ENCODE assay signal across 8 cellular contexts in genomic region chr6:3119040-3119723, GRCh38. TPM values are rescaled to one million over a fixed set of nuclear protein-coding genes. Genes with fewer than 3 reads are reported as not detected.
A peak's percentile ranks its signal among the peaks of the same experiment; 100 is the strongest.
DNase-seq lines count a peak whose midpoint lies in the region; ATAC-seq, FAIRE-seq and TF ChIP-seq lines count a peak whose summit lies in the region.

No MANE protein-coding gene starts in this region.

- ATAC-seq in GM18517 (IDR thresholded peaks at IDR 0.05; ENCODE audit: unreplicated experiment), result peak; percentile 35
- peak; percentile 21 for ATAC-seq in HG03045 (IDR thresholded peaks at IDR 0.05; ENCODE audit: unreplicated experiment)
- peak; percentile 21 to 38 for ATAC-seq in naive thymus-derived CD8-positive, alpha-beta T cell

- peak overlapping the region; percentile 82 to 96 (median 91) for H3K4me3 Mint-ChIP-seq in naive thymus-derived CD8-positive, alpha-beta T cell

- POLR2A ChIA-PET in RWPE1 (lab: Yijun Ruan, JAX; ENCODE audit: low non-redundant PET), result interaction anchor here (1.0 kb wide), 1 partner anchor 90 kb away, joined by 3 read pairs; no protein-coding TSS in a partner anchor
- POLR2A ChIA-PET in naive thymus-derived CD8-positive, alpha-beta T cell (lab: Charles Lee), result interaction anchor here (1.0 to 1.8 kb wide), 8 partner anchors 41 to 354 kb away, joined by 3 to 9 read pairs (median 4); partner anchors contain the start of genes RIPK1 and WRNIP1

- in situ Hi-C loops in ACHN (cut with HindIII; ENCODE audit: low pct_ligation_motif_present, low pct_unique_long_range_greater_than_20kb, low sequenced_read_pairs), result no loop called here

- TF ChIP-seq POLR2A in GM12892 (IDR thresholded peaks at IDR 0.05; ENCODE audit: low read depth, low read length), result no peak

- peak overlapping the region; percentile 71 for H3K4me3 ChIP-seq in epithelial cell of proximal tubule (ENCODE audit: low read depth, low read length)

- TF ChIP-seq CTCF in RWPE1 (conservative IDR thresholded peaks at IDR 0.05; ENCODE audit: low read depth) (no peak), epithelial cell of proximal tubule (conservative IDR thresholded peaks at IDR 0.05; ENCODE audit: low read depth, low read length) (no peak)

- peaks cover 10 to 17% (median 16%) of the 10 kb centered on the region in 4 donors for H3K4me1 Mint-ChIP-seq in naive thymus-derived CD8-positive, alpha-beta T cell

- H3K9me3 Mint-ChIP-seq in naive thymus-derived CD8-positive, alpha-beta T cell, result no peaks in the 10 kb centered on the region

- peak; percentile 11 for DNase-seq in ACHN
- peak; percentile 42 for DNase-seq in RWPE1 (ENCODE audit: low spot score)
- no peak for DNase-seq in epithelial cell of proximal tubule (ENCODE audit: low read depth)
- DNase-seq in naive thymus-derived CD8-positive, alpha-beta T cell, result no peak
- DNase-seq in stimulated activated CD4-positive, alpha-beta T cell treated with anti-CD3 and anti-CD28 coated beads, Interleukin-4, amount 100 ng/mL, for 24 hours, result no peak
- no peak for DNase-seq in GM12892 (ENCODE audit: insufficient read length)

- no peak for FAIRE-seq in GM12892 (lab: Jason Lieb, UNC)

- peak overlapping the region; percentile 88 for H3K27ac ChIP-seq in RWPE1

- CTCF ChIA-PET in RWPE1 (lab: Yijun Ruan, JAX), result interaction anchor here (1.0 kb wide), 1 partner anchor 10 kb away, joined by 4 read pairs; no protein-coding TSS in a partner anchor

- peaks cover 0 to 3% (median 0%) of the 10 kb centered on the region in 3 donors for H3K36me3 Mint-ChIP-seq in naive thymus-derived CD8-positive, alpha-beta T cell

- H3K27me3 Mint-ChIP-seq in naive thymus-derived CD8-positive, alpha-beta T cell, result no peaks in the 10 kb centered on the region

- peak overlapping the region; percentile 42 to 97 (median 84) for H3K27ac Mint-ChIP-seq in naive thymus-derived CD8-positive, alpha-beta T cell

RNA-seq across cellular contexts. Expression of gene BPHL, which starts 0.7 kb away (rescaled TPM):
- 15.1 and 30.7 TPM in 2 replicates for total RNA-seq in epithelial cell of proximal tubule
- total RNA-seq in naive thymus-derived CD8-positive, alpha-beta T cell, result 10 to 100 TPM; 11.3 to 15.7 TPM
- 10 to 100 TPM in 1 of 3 donors, 1 to 10 TPM in 2; 7.3 to 13.5 (median 8.7) TPM for polyA plus RNA-seq in naive thymus-derived CD8-positive, alpha-beta T cell
- polyA plus RNA-seq in GM12892 (2012; ENCODE audit: missing spikeins), result 18.2 TPM

RNA-seq across cellular contexts. Expression of gene TUBB2A, which starts 38.2 kb away (rescaled TPM):
- 158 and 190 TPM in 2 replicates for total RNA-seq in epithelial cell of proximal tubule
- total RNA-seq in naive thymus-derived CD8-positive, alpha-beta T cell, result 1 to 10 TPM; 3.7 to 4.6 TPM
- 1 to 10 TPM; 1.1 to 4.4 (median 2.7) TPM for polyA plus RNA-seq in naive thymus-derived CD8-positive, alpha-beta T cell
- 19.2 TPM for polyA plus RNA-seq in GM12892 (2012; ENCODE audit: missing spikeins)

RNA-seq across cellular contexts. Expression of gene RIPK1, which starts 50.9 kb away (rescaled TPM):
- total RNA-seq in epithelial cell of proximal tubule, result 12.9 and 15.4 TPM in 2 replicates
- total RNA-seq in naive thymus-derived CD8-positive, alpha-beta T cell, result 10 to 100 TPM; 31.0 to 35.3 TPM
- polyA plus RNA-seq in naive thymus-derived CD8-positive, alpha-beta T cell, result 10 to 100 TPM in 2 of 3 donors, 1 to 10 TPM in 1; 9.5 to 17.5 (median 11.2) TPM
- polyA plus RNA-seq in GM12892 (2012; ENCODE audit: missing spikeins), result 4.1 TPM

Comparison
In these comparisons a context has a peak if more than half of its experiments do, and no peak if none do; other contexts are left out.
1. DNase-seq: peak in ACHN (single experiment) and RWPE1 (single experiment); none in epithelial cell of proximal tubule (single experiment), naive thymus-derived CD8-positive, alpha-beta T cell (0 of 10), stimulated activated CD4-positive, alpha-beta T cell treated with anti-CD3 and anti-CD28 coated beads, Interleukin-4, amount 100 ng/mL, for 24 hours (single experiment) and GM12892 (single experiment).
2. RNA of gene TUBB2A, which starts 38.2 kb away (total RNA-seq): 158 to 190 TPM in epithelial cell of proximal tubule; 3.7 to 4.6 TPM in naive thymus-derived CD8-positive, alpha-beta T cell; every median in the first group is over 10 times any median in the second.
3. Peak in every context shown above with its lines, with median percentiles within 50 percentile points of each other: ATAC-seq.